Comparison of ENCODE assay signal across 11 cellular contexts in the genomic region with DNA sequence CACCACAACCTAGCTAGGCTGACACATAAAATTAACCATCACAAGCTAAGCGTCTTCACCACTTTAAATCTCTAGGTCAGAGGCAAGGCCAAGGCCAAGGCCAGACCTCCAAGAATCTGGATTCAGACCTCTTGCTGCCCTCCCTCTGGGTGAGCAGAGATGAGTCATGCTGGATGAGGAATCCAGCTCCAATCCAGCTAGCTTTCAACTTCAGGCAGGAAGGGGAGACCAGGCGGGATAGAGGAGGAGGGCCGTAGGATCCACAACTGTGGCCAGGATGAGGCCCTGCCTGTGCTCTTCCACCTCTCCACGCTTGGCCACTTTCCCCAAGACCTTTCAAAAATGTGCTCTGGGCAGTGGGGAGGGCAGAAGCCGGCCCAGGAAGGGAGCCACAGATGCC. TPM values are rescaled to one million over a fixed set of nuclear protein-coding genes. Genes with fewer than 3 reads are reported as not detected.
DNase-seq lines count a peak whose midpoint lies in the region; ATAC-seq and TF ChIP-seq lines count a peak whose summit lies in the region.
"Had no signal": no experiment of that assay in that cellular context is flagged by ENCODE, and none has a peak within 500 bp of the region (broad histone marks: within the 10 kb centered on the region; RNA-seq: fewer than 3 reads in every experiment).

No MANE protein-coding gene starts in this region.

- no peak overlapping the region for H3K4me3 ChIP-seq in HFF-Myc (replicated peaks; ENCODE audit: low read depth, low read length)
- no peak overlapping the region for H3K4me3 ChIP-seq in body of pancreas
- H3K4me3 ChIP-seq in stomach, result no peak overlapping the region
- H3K4me3 ChIP-seq in dorsolateral prefrontal cortex, result no peak overlapping the region

- TF ChIP-seq CTCF in HFF-Myc (IDR thresholded peaks at IDR 0.05; ENCODE audit: low read depth, low read length, missing control alignments) (no peak), body of pancreas (IDR thresholded peaks at IDR 0.05) (no peak), stomach (IDR thresholded peaks at IDR 0.05) (no peak), GM10248 (IDR thresholded peaks at IDR 0.05; ENCODE audit: control extremely low read depth, extremely low read depth, low read depth, missing control alignments) (no peak), dorsolateral prefrontal cortex (IDR thresholded peaks at IDR 0.05 in 54 of 56, conservative IDR thresholded peaks at IDR 0.05 in 2 of 56; ENCODE audit: low read depth in 1 of 56, partially characterized antibody in 56 of 56) (no peak)

- 70 to 83% methylated on average over 1 to 5 of the region's 5 CpGs for WGBS in body of pancreas, 2 donors
- WGBS in stomach, 5 donors, result 58 to 78% (median 68%) methylated on average over 5 of the region's 5 CpGs

- H3K27me3 ChIP-seq in body of pancreas, result no peaks in the 10 kb centered on the region
- no peaks in the 10 kb centered on the region for H3K27me3 ChIP-seq in stomach
- H3K27me3 ChIP-seq in dorsolateral prefrontal cortex, result no peaks in the 10 kb centered on the region

- POLR2A ChIA-PET in GM10248 (lab: Yijun Ruan, JAX), result no interaction called here

- H3K9me3 ChIP-seq in body of pancreas (no peaks in the 10 kb centered on the region), stomach (no peaks in the 10 kb centered on the region)

- H3K27ac ChIP-seq in body of pancreas (no peak overlapping the region), stomach (peak overlapping the region in 4 of 5 donors; percentile 19 to 56 (median 46)), dorsolateral prefrontal cortex (peak overlapping the region in 3 of 59 donors; percentile 2 to 28 (median 4))

- H3K36me3 ChIP-seq in body of pancreas (replicated peaks in 1 of 2; ENCODE audit: insufficient read depth in 1 of 2, low read depth in 2 of 2), result no peaks in the 10 kb centered on the region
- no peaks in the 10 kb centered on the region for H3K36me3 ChIP-seq in stomach

- H3K4me1 ChIP-seq in body of pancreas (peaks cover 5% of the 10 kb centered on the region), stomach (peaks cover 0 to 10% (median 8%) of the 10 kb centered on the region in 4 donors)

- CTCF ChIA-PET in GM10248 (lab: Yijun Ruan, JAX), result interaction anchor here (1.0 to 2.4 kb wide), 3 partner anchors 11 to 114 kb away, joined by 3 to 6 read pairs (median 5); no protein-coding TSS in a partner anchor

- no peak for TF ChIP-seq EP300 in stomach (IDR thresholded peaks at IDR 0.05)

- TF ChIP-seq POLR2A in body of pancreas (IDR thresholded peaks at IDR 0.05) (no peak), stomach (IDR thresholded peaks at IDR 0.05) (no peak)

- intact Hi-C loops in body of pancreas (cut with DNase I), result no loop called here
- intact Hi-C loops in stomach (cut with DNase I; ENCODE audit: low total_unique reads), result no loop called here
- intact Hi-C loops in dorsolateral prefrontal cortex (cut with DNase I), result no loop called here

- ATAC-seq in body of pancreas (peak; percentile 43), GM19463 (IDR thresholded peaks at IDR 0.05; ENCODE audit: unreplicated experiment) (no peak)

- DNase-seq in HFF-Myc (ENCODE audit: extremely low read depth, low read depth), result peak; percentile 84
- peak in 2 of 4 donors; percentile 38 for DNase-seq in body of pancreas
- peak; percentile 71 for DNase-seq in iris pigment epithelial cell (ENCODE audit: low read depth)
- no peak for DNase-seq in stomach
- DNase-seq in GM10248 (ENCODE audit: extremely low spot score), result no peak
- DNase-seq in cerebellum (ENCODE audit: low spot score), result no peak
- no peak for DNase-seq in dorsolateral prefrontal cortex
- DNase-seq: activated CD8-positive, alpha-beta memory T cell treated with anti-CD3 and anti-CD28 coated beads for 24 hours; NCI-H82; stimulated activated CD4-positive, alpha-beta T cell treated with anti-CD3 and anti-CD28 coated beads, Interleukin-4, amount 100 ng/mL, for 1 hour had no signal

RNA-seq across cellular contexts. Expression of a gene that starts 14.7 kb away (rescaled TPM):
- total RNA-seq in body of pancreas (1 to 10 TPM; 4.9 to 7.6 TPM), stomach (100 to 1,000 TPM in 1 of 5 donors, 10 to 100 TPM in 2, 1 to 10 TPM in 2; 1.1 to 306 (median 14.5) TPM), cerebellum (12.7 TPM), dorsolateral prefrontal cortex (10 to 100 TPM in 77 of 120 experiments, 1 to 10 TPM in 43; 5.5 to 19.8 (median 11.0) TPM)
- 1 to 10 TPM; 2.6 to 4.0 (median 3.4) TPM for polyA plus RNA-seq in stomach

Comparison
In these comparisons a context has a peak if more than half of its experiments do, and no peak if none do; other contexts are left out.
1. DNase-seq: peak in HFF-Myc (single experiment) and iris pigment epithelial cell (single experiment); none in stomach (single experiment), GM10248 (single experiment), cerebellum (single experiment) and dorsolateral prefrontal cortex (0 of 10).
2. H3K27ac ChIP-seq: peak in stomach (4 of 5); none in body of pancreas (0 of 4).